In the genomic region with DNA sequence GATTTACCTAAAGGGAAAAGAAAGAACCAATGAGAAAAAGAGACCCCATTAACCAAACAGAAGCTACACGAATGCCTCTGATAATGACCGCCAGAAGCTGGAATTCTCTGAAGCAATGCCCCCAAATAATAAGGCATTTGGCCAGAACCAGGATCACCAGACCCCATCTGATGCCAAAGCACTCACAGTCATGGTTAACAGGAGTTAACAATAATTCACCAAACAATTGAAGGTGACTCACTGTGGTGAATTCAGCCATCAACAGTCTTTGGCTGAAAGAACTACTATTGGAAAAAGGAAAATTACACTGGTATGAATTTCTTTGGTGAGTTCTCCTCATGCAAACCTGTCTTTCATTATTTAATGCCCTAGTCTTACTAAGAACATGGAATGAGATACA, we compare ENCODE assay signal across 16 cellular contexts.
"Had no signal": no experiment of that assay in that cellular context is flagged by ENCODE, and none has a peak within 500 bp of the region (broad histone marks: within the 10 kb centered on the region; RNA-seq: fewer than 3 reads in every experiment).

No MANE protein-coding gene starts in this region.

- ATAC-seq: left lobe of liver; mucosa of descending colon; naive thymus-derived CD8-positive, alpha-beta T cell; right lobe of liver; stimulated activated effector memory CD8-positive, alpha-beta T cell treated with anti-CD3 and anti-CD28 coated beads, Interleukin-12 subunit alpha, Interleukin-12 subunit beta, amount 100 ng/mL, for 72 hours had no signal

- H3K9me3 ChIP-seq: mucosa of descending colon, neutrophil, right lobe of liver, tibial artery, uterus had no signal

- DNase-seq: activated CD4-positive, alpha-beta T cell treated with anti-CD3 and anti-CD28 coated beads, Interleukin-2, amount 50 U/mL, for 48 hours; activated CD4-positive, CD25-positive, alpha-beta regulatory T cell treated with anti-CD3 and anti-CD28 coated beads, Interleukin-2, amount 50 U/mL, for 72 hours; activated naive CD4-positive, alpha-beta T cell; activated T-cell treated with anti-CD3 and anti-CD28 coated beads, Interleukin-2, amount 50 U/mL, for 48 hours; aorta; hypothalamus; mucosa of descending colon; naive thymus-derived CD8-positive, alpha-beta T cell; right lobe of liver; T-helper 2 cell; tibial artery; uterus had no signal

- H3K4me1 ChIP-seq: right lobe of liver, tibial artery, uterus had no signal

- H3K36me3 ChIP-seq: uterus had no signal

- H3K27me3 ChIP-seq: neutrophil, right lobe of liver, tibial artery, uterus had no signal

- H3K27ac ChIP-seq: neutrophil, right lobe of liver, tibial artery, uterus had no signal

- FAIRE-seq: colon had no signal

- H3K4me3 ChIP-seq: mucosa of descending colon, right lobe of liver, tibial artery, uterus had no signal
